Comparison of ENCODE assay signal across 15 cellular contexts in the genomic region with DNA sequence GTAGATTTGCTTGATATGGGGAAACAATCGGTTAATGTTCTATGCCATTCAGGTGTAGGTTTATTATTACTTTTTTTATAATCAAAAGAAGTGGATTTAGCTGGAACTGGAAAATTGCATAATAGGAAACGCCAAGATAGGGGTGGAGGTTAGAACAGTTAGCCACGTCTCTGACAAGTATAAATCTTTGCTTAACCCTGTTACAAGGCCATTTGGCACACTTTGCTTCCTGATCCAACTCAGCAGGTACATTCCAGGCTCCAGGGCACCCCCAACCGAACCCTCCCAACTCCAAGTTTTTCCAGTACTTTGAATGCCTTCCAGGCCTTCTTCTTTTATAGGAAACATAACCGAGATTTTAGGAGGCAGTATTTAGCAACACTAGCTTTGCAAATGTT. TPM values are rescaled to one million over a fixed set of nuclear protein-coding genes. Genes with fewer than 3 reads are reported as not detected.
DNase-seq lines count a peak whose midpoint lies in the region; ATAC-seq and TF ChIP-seq lines count a peak whose summit lies in the region.
"Had no signal": no experiment of that assay in that cellular context is flagged by ENCODE, and none has a peak within 500 bp of the region (broad histone marks: within the 10 kb centered on the region; RNA-seq: fewer than 3 reads in every experiment).

No MANE protein-coding gene starts in this region.

- no peak overlapping the region for H3K18ac ChIP-seq in neuronal stem cell (ENCODE audit: low read length)

- no peak overlapping the region for H4K8ac ChIP-seq in neuronal stem cell (ENCODE audit: low read depth, low read length)

- H4K91ac ChIP-seq in neuronal stem cell (ENCODE audit: low read depth, low read length, poor library complexity) = no peak overlapping the region

- H2BK15ac ChIP-seq in neuronal stem cell (ENCODE audit: low read length) = no peak overlapping the region

- intact Hi-C loops in adrenal gland (cut with DNase I) = no loop called here

- no peak for TF ChIP-seq CTCF in adrenal gland (IDR thresholded peaks at IDR 0.05)

- no peaks in the 10 kb centered on the region for H3K36me3 ChIP-seq in CD4-positive, CD25-positive, alpha-beta regulatory T cell (ENCODE audit: control insufficient read depth, insufficient read depth, low read length)
- no peaks in the 10 kb centered on the region for H3K36me3 ChIP-seq in adrenal gland (replicated peaks in 1 of 2)
- H3K36me3 ChIP-seq in neuronal stem cell (replicated peaks in 1 of 2; ENCODE audit: control insufficient read depth in 2 of 2, insufficient read depth in 2 of 2, low read length in 2 of 2) = no peaks in the 10 kb centered on the region
- H3K36me3 ChIP-seq: SJSA1 had no signal

- ATAC-seq in CD4-positive, CD25-positive, alpha-beta regulatory T cell (ENCODE audit: low read depth in 2 of 2) = no peak
- ATAC-seq in GM21786 (IDR thresholded peaks at IDR 0.05; ENCODE audit: unreplicated experiment) (peak; percentile 3), GM19351 (IDR thresholded peaks at IDR 0.05; ENCODE audit: unreplicated experiment) (no peak)
- ATAC-seq in naive thymus-derived CD8-positive, alpha-beta T cell = no peak

- H3K4me3 ChIP-seq in CD4-positive, CD25-positive, alpha-beta regulatory T cell (ENCODE audit: low read depth, low read length) = peak overlapping the region; percentile 68
- H3K4me3 ChIP-seq in adrenal gland (no peak overlapping the region), neuronal stem cell (ENCODE audit: low read length in 2 of 2) (no peak overlapping the region)
- H3K4me3 ChIP-seq: dorsolateral prefrontal cortex, SJSA1 had no signal

- no peak overlapping the region for H2BK120ac ChIP-seq in neuronal stem cell (ENCODE audit: low read depth, low read length)

- H3K27ac Mint-ChIP-seq in CD4-positive, CD25-positive, alpha-beta regulatory T cell = peak overlapping the region in 1 of 3 donors; percentile 98
- no peak overlapping the region for H3K27ac Mint-ChIP-seq in naive thymus-derived CD8-positive, alpha-beta T cell

- no peak overlapping the region for H2BK5ac ChIP-seq in neuronal stem cell (ENCODE audit: low read length)

- H3K4me1 Mint-ChIP-seq in CD4-positive, CD25-positive, alpha-beta regulatory T cell = peaks cover 2 to 18% (median 11%) of the 10 kb centered on the region in 4 donors
- no peaks in the 10 kb centered on the region for H3K4me1 Mint-ChIP-seq in naive thymus-derived CD8-positive, alpha-beta T cell

- peak overlapping the region in 1 of 4 donors; percentile 36 for H3K4me3 Mint-ChIP-seq in CD4-positive, CD25-positive, alpha-beta regulatory T cell
- no peak overlapping the region for H3K4me3 Mint-ChIP-seq in naive thymus-derived CD8-positive, alpha-beta T cell

- 28 to 48% (median 37%) methylated on average over 5 of the region's 5 CpGs for WGBS in adrenal gland, 4 donors
- no CpG with 5 or more reads among the region's 5 CpGs for WGBS in neuronal stem cell (ENCODE audit: extremely low coverage in 2 of 2, insufficient read length in 2 of 2, insufficient replicate concordance in 1 of 2), 2 donors

- H2AK5ac ChIP-seq in neuronal stem cell (ENCODE audit: low read depth, low read length) = no peak overlapping the region

- no peak overlapping the region for H3K9ac ChIP-seq in neuronal stem cell (ENCODE audit: low read depth, low read length, poor library complexity)

- no peaks in the 10 kb centered on the region for H3K9me3 Mint-ChIP-seq in CD4-positive, CD25-positive, alpha-beta regulatory T cell
- no peaks in the 10 kb centered on the region for H3K9me3 Mint-ChIP-seq in naive thymus-derived CD8-positive, alpha-beta T cell

- H3K23ac ChIP-seq in neuronal stem cell (ENCODE audit: low read depth, low read length, poor library complexity) = no peak overlapping the region

- H2BK12ac ChIP-seq in neuronal stem cell (ENCODE audit: low read length) = no peak overlapping the region

- no peaks in the 10 kb centered on the region for H3K9me3 ChIP-seq in CD4-positive, CD25-positive, alpha-beta regulatory T cell (ENCODE audit: control insufficient read depth in 2 of 2, low read length in 2 of 2)
- no peaks in the 10 kb centered on the region for H3K9me3 ChIP-seq in adrenal gland (replicated peaks in 1 of 3)
- no peaks in the 10 kb centered on the region for H3K9me3 ChIP-seq in neuronal stem cell (replicated peaks in 1 of 2; ENCODE audit: control insufficient read depth in 2 of 2, insufficient read depth in 1 of 2, low read depth in 1 of 2, low read length in 2 of 2)
- H3K9me3 ChIP-seq: SJSA1 had no signal

- H3K79me1 ChIP-seq in neuronal stem cell (ENCODE audit: low read depth, low read length) = no peaks in the 10 kb centered on the region

- H2AFZ ChIP-seq in neuronal stem cell (ENCODE audit: low read length) = no peak overlapping the region

- no peak overlapping the region for H3K14ac ChIP-seq in neuronal stem cell (ENCODE audit: low read length)

- no peak overlapping the region for H3K4ac ChIP-seq in neuronal stem cell (ENCODE audit: low read length)

- H3K4me2 ChIP-seq in neuronal stem cell (ENCODE audit: insufficient read depth, low read length, poor library complexity, severe bottlenecking) = no peak overlapping the region

- no peaks in the 10 kb centered on the region for H3K27me3 ChIP-seq in CD4-positive, CD25-positive, alpha-beta regulatory T cell (ENCODE audit: control insufficient read depth, insufficient read depth, low read length)
- H3K27me3 ChIP-seq in adrenal gland (no peaks in the 10 kb centered on the region), neuronal stem cell (ENCODE audit: control insufficient read depth in 3 of 3, insufficient read depth in 3 of 3, low read depth in 1 of 3, low read length in 3 of 3) (peaks cover 0 to 6% (median 0%) of the 10 kb centered on the region in 3 experiments)
- H3K27me3 ChIP-seq: SJSA1 had no signal

- POLR2A ChIA-PET in naive thymus-derived CD8-positive, alpha-beta T cell (lab: Charles Lee) = no interaction called here

- no peak for TF ChIP-seq POLR2A in adrenal gland (IDR thresholded peaks at IDR 0.05)

- no peak overlapping the region for H3K27ac ChIP-seq in CD4-positive, CD25-positive, alpha-beta regulatory T cell (ENCODE audit: insufficient read depth, low read length, poor library complexity, severe bottlenecking)
- peak overlapping the region in 2 of 5 donors; percentile 1 to 49 for H3K27ac ChIP-seq in adrenal gland
- H3K27ac ChIP-seq in neuronal stem cell (replicated peaks; ENCODE audit: low read length) = no peak overlapping the region
- H3K27ac ChIP-seq: dorsolateral prefrontal cortex, SJSA1 had no signal

- no peaks in the 10 kb centered on the region for H3K4me1 ChIP-seq in CD4-positive, CD25-positive, alpha-beta regulatory T cell (ENCODE audit: control insufficient read depth, insufficient read depth, low read length, poor library complexity, severe bottlenecking)
- H3K4me1 ChIP-seq in adrenal gland (replicated peaks in 1 of 2) (peaks cover 10 to 11% of the 10 kb centered on the region in 2 donors), neuronal stem cell (ENCODE audit: control insufficient read depth in 2 of 2, insufficient read depth in 1 of 2, low read depth in 1 of 2, low read length in 2 of 2) (no peaks in the 10 kb centered on the region)
- H3K4me1 ChIP-seq: SJSA1 had no signal

- H3K27me3 Mint-ChIP-seq in CD4-positive, CD25-positive, alpha-beta regulatory T cell = no peaks in the 10 kb centered on the region
- no peaks in the 10 kb centered on the region for H3K27me3 Mint-ChIP-seq in naive thymus-derived CD8-positive, alpha-beta T cell

- no peak for DNase-seq in CD4-positive, CD25-positive, alpha-beta regulatory T cell
- DNase-seq in adrenal gland = peak in 6 of 7 donors; percentile 35 to 62 (median 45)
- DNase-seq in iris pigment epithelial cell (ENCODE audit: low read depth) = peak; percentile 39
- no peak for DNase-seq in neuronal stem cell (ENCODE audit: low spot score)
- no peak for DNase-seq in naive thymus-derived CD8-positive, alpha-beta T cell
- no peak for DNase-seq in A172 (ENCODE audit: low spot score)
- DNase-seq: Calu3; dorsolateral prefrontal cortex; NCI-H1417; stimulated activated CD4-positive, alpha-beta T cell treated with anti-CD3 and anti-CD28 coated beads, Interleukin-12 subunit alpha, Interleukin-12 subunit beta, amount 100 ng/mL, for 4 hours; substantia nigra; T1000 had no signal

- H3K36me3 Mint-ChIP-seq in CD4-positive, CD25-positive, alpha-beta regulatory T cell = no peaks in the 10 kb centered on the region
- no peaks in the 10 kb centered on the region for H3K36me3 Mint-ChIP-seq in naive thymus-derived CD8-positive, alpha-beta T cell

RNA-seq across cellular contexts. Expression of a gene that starts 50.7 kb away (rescaled TPM):
- total RNA-seq in CD4-positive, CD25-positive, alpha-beta regulatory T cell = 32.2 TPM
- polyA plus RNA-seq in CD4-positive, CD25-positive, alpha-beta regulatory T cell = 10 to 100 TPM; 13.4 to 19.5 (median 15.3) TPM
- total RNA-seq in adrenal gland = 100 to 1,000 TPM in 5 of 8 donors, 10 to 100 TPM in 3; 78.3 to 179 (median 118) TPM
- 100 to 1,000 TPM in 1 of 3 donors, 10 to 100 TPM in 2; 16.9 to 192 (median 31.8) TPM for polyA plus RNA-seq in adrenal gland
- polyA plus RNA-seq in neuronal stem cell (2013, experiment 1 of 2) = 47.1 TPM
- polyA plus RNA-seq in neuronal stem cell (2013, experiment 2 of 2) = 49.3 TPM
- total RNA-seq in naive thymus-derived CD8-positive, alpha-beta T cell = 10 to 100 TPM; 21.5 to 22.0 TPM
- 1 to 10 TPM; 6.5 to 8.6 (median 7.6) TPM for polyA plus RNA-seq in naive thymus-derived CD8-positive, alpha-beta T cell
- total RNA-seq in A172 (2014; rRNA removed; shearing (Covaris generic)) = 33.8 and 46.3 TPM in 2 replicates

Comparison
In these comparisons a context has a peak if more than half of its experiments do, and no peak if none do; other contexts are left out.
1. DNase-seq: peak in adrenal gland (6 of 7) and iris pigment epithelial cell (single experiment); none in CD4-positive, CD25-positive, alpha-beta regulatory T cell (0 of 3), neuronal stem cell (single experiment), naive thymus-derived CD8-positive, alpha-beta T cell (0 of 10) and A172 (single experiment).